9 cellular contexts compared by ENCODE assay signal in genomic region chr2:181306785-181307184, GRCh38.
A peak's percentile ranks its signal among the peaks of the same experiment; 100 is the strongest.
DNase-seq lines count a peak whose midpoint lies in the region; ATAC-seq and TF ChIP-seq lines count a peak whose summit lies in the region.
"Had no signal": no experiment of that assay in that cellular context is flagged by ENCODE, and none has a peak within 500 bp of the region (broad histone marks: within the 10 kb centered on the region; RNA-seq: fewer than 3 reads in every experiment).

No MANE protein-coding gene starts in this region.

- no peak for TF ChIP-seq RAD21 in SK-N-SH (IDR thresholded peaks at IDR 0.05; ENCODE audit: low read length)

- no peaks in the 10 kb centered on the region for H3F3A ChIP-seq in SK-N-SH (replicated peaks; ENCODE audit: insufficient read depth)

- TF ChIP-seq CTCF in GM06990 (IDR thresholded peaks at IDR 0.05; ENCODE audit: insufficient read depth, low read length, poor library complexity, severe bottlenecking) (no peak), SK-N-SH (IDR thresholded peaks at IDR 0.05) (no peak), lower lobe of right lung (IDR thresholded peaks at IDR 0.05) (no peak), left lung (IDR thresholded peaks at IDR 0.05) (no peak), nephron progenitor cell (IDR thresholded peaks at IDR 0.05) (no peak), hepatocyte (IDR thresholded peaks at IDR 0.05; ENCODE audit: poor library complexity) (no peak)

- CTCF ChIA-PET in SK-N-SH (lab: Yijun Ruan, JAX) = no interaction called here

- no peaks in the 10 kb centered on the region for H3K9me2 ChIP-seq in SK-N-SH
- no peaks in the 10 kb centered on the region for H3K9me2 ChIP-seq in hepatocyte (replicated peaks; ENCODE audit: insufficient read depth)

- H3K9me3 ChIP-seq in SK-N-SH (no peaks in the 10 kb centered on the region), lower lobe of right lung (no peaks in the 10 kb centered on the region), left lung (no peaks in the 10 kb centered on the region), hepatocyte (ENCODE audit: low read depth) (no peaks in the 10 kb centered on the region)

- ATAC-seq in lower lobe of right lung = no peak
- no peak for ATAC-seq in left lung
- ATAC-seq in sciatic nerve = no peak

- H3K9me3 Mint-ChIP-seq in nephron progenitor cell = no peaks in the 10 kb centered on the region

- H3K27ac Mint-ChIP-seq in nephron progenitor cell = no peak overlapping the region

- intact Hi-C loops in lower lobe of right lung (cut with DNase I) = no loop called here
- intact Hi-C loops in left lung (cut with DNase I) = no loop called here
- intact Hi-C loops in sciatic nerve (cut with DNase I) = no loop called here

- H3K27ac ChIP-seq in SK-N-SH (ENCODE audit: low read depth in 2 of 2, low read length in 1 of 2) (no peak overlapping the region), lower lobe of right lung (peak overlapping the region; percentile 53), left lung (peak overlapping the region in 1 of 2 donors; percentile 34), hepatocyte (no peak overlapping the region)
- H3K27ac ChIP-seq: RWPE1 had no signal

- H3K36me3 ChIP-seq in GM06990 (ENCODE audit: control insufficient read depth, insufficient read depth, low read length) (no peaks in the 10 kb centered on the region), SK-N-SH (replicated peaks in 1 of 2; ENCODE audit: control insufficient read depth in 1 of 2, insufficient read depth in 2 of 2, low read length in 1 of 2) (no peaks in the 10 kb centered on the region), lower lobe of right lung (no peaks in the 10 kb centered on the region), left lung (no peaks in the 10 kb centered on the region), hepatocyte (replicated peaks; ENCODE audit: insufficient read depth, low read depth) (no peaks in the 10 kb centered on the region)

- H3K4me3 ChIP-seq in GM06990 (replicated peaks; ENCODE audit: low read depth, low read length) (no peak overlapping the region), SK-N-SH (ENCODE audit: low read depth in 2 of 2, low read length in 1 of 2) (no peak overlapping the region), lower lobe of right lung (no peak overlapping the region), left lung (no peak overlapping the region), hepatocyte (no peak overlapping the region)

- peaks cover 20% of the 10 kb centered on the region for H3K4me1 Mint-ChIP-seq in nephron progenitor cell

- POLR2A ChIA-PET in SK-N-SH (lab: Yijun Ruan, JAX) = no interaction called here

- H3K4me2 ChIP-seq in SK-N-SH (no peak overlapping the region), hepatocyte (no peak overlapping the region)

- H3K27me3 ChIP-seq in GM06990 (replicated peaks; ENCODE audit: control insufficient read depth, insufficient read depth, low read length) (no peaks in the 10 kb centered on the region), SK-N-SH (ENCODE audit: insufficient read depth) (no peaks in the 10 kb centered on the region), lower lobe of right lung (ENCODE audit: low read depth) (no peaks in the 10 kb centered on the region), left lung (no peaks in the 10 kb centered on the region), hepatocyte (no peaks in the 10 kb centered on the region)

- H4K20me1 ChIP-seq in SK-N-SH (ENCODE audit: insufficient read depth) (no peaks in the 10 kb centered on the region), hepatocyte (ENCODE audit: insufficient read depth, poor library complexity, severe bottlenecking) (no peaks in the 10 kb centered on the region)

- H3K4me1 ChIP-seq in SK-N-SH (ENCODE audit: control insufficient read depth in 1 of 2, insufficient read depth in 2 of 2, low read depth in 1 of 2, low read length in 1 of 2) (peaks cover 0 to 5% of the 10 kb centered on the region in 2 experiments; a peak in 1 of 4 replicates), lower lobe of right lung (peaks cover 31% of the 10 kb centered on the region), left lung (peaks cover 0 to 53% of the 10 kb centered on the region in 2 donors), hepatocyte (ENCODE audit: insufficient read depth) (no peaks in the 10 kb centered on the region)

- H2AFZ ChIP-seq in SK-N-SH (ENCODE audit: low read depth) (peak overlapping the region; percentile 81; the same call in 1 of the 2 replicates), hepatocyte (no peak overlapping the region)

- H3K9ac ChIP-seq in SK-N-SH = no peak overlapping the region

- no peak for TF ChIP-seq EP300 in SK-N-SH (IDR thresholded peaks at IDR 0.05; ENCODE audit: borderline replicate concordance in 1 of 2, low read depth in 1 of 2, low read length in 1 of 2)

- no peaks in the 10 kb centered on the region for H3K36me3 Mint-ChIP-seq in nephron progenitor cell (ENCODE audit: low read depth)

- H3K4me3 Mint-ChIP-seq in nephron progenitor cell = no peak overlapping the region

- peak; percentile 73 for DNase-seq in GM06990 (ENCODE audit: extremely low read depth, insufficient read length)
- DNase-seq in H4 (ENCODE audit: low spot score) = peak; percentile 13
- no peak for DNase-seq in SK-N-SH
- no peak for DNase-seq in lower lobe of right lung
- no peak for DNase-seq in left lung
- DNase-seq in nephron progenitor cell = no peak
- no peak for DNase-seq in hepatocyte (ENCODE audit: low spot score)
- no peak for DNase-seq in sciatic nerve (ENCODE audit: low spot score)

- no peaks in the 10 kb centered on the region for H3K79me2 ChIP-seq in SK-N-SH (ENCODE audit: insufficient read depth)
- no peaks in the 10 kb centered on the region for H3K79me2 ChIP-seq in hepatocyte

- peaks cover 2% of the 10 kb centered on the region for H3K27me3 Mint-ChIP-seq in nephron progenitor cell (ENCODE audit: low read depth, poor library complexity)

TF ChIP-seq in SK-N-SH, 30 proteins besides CTCF, POLR2A, EP300 and RAD21:
- no peak for TF ChIP-seq EZH2phosphoT487 (IDR thresholded peaks at IDR 0.05; ENCODE audit: borderline replicate concordance, low read depth)
- TF ChIP-seq YY1 (IDR thresholded peaks at IDR 0.05; ENCODE audit: low read depth) = no peak
- TF ChIP-seq, protein P1, sequence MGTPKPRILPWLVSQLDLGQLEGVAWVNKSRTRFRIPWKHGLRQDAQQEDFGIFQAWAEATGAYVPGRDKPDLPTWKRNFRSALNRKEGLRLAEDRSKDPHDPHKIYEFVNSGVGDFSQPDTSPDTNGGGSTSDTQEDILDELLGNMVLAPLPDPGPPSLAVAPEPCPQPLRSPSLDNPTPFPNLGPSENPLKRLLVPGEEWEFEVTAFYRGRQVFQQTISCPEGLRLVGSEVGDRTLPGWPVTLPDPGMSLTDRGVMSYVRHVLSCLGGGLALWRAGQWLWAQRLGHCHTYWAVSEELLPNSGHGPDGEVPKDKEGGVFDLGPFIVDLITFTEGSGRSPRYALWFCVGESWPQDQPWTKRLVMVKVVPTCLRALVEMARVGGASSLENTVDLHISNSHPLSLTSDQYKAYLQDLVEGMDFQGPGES (IDR thresholded peaks at IDR 0.05; ENCODE audit: low read depth, low read length) = no peak
- TF ChIP-seq POLR2AphosphoS5 (IDR thresholded peaks at IDR 0.05; ENCODE audit: low read depth, low read length) = no peak
- no peak for TF ChIP-seq FOXJ3 (CRISPR knock-in tag; IDR thresholded peaks at IDR 0.05)
- no peak for TF ChIP-seq MXI1 (IDR thresholded peaks at IDR 0.05; ENCODE audit: low read depth, low read length)
- no peak for TF ChIP-seq MEF2A (IDR thresholded peaks at IDR 0.05; ENCODE audit: borderline replicate concordance, low read depth)
- no peak for TF ChIP-seq REST (IDR thresholded peaks at IDR 0.05; ENCODE audit: low read depth, low read length)

Comparison
In these comparisons a context has a peak if more than half of its experiments do, and no peak if none do; other contexts are left out.
1. DNase-seq: peak in GM06990 (single experiment) and H4 (single experiment); none in SK-N-SH (single experiment), lower lobe of right lung (single experiment), left lung (0 of 2), nephron progenitor cell (single experiment), hepatocyte (single experiment) and sciatic nerve (single experiment).